9 cellular contexts compared by ENCODE assay signal in genomic region chr22:23627401-23628055, GRCh38. TPM values are rescaled to one million over a fixed set of nuclear protein-coding genes. Genes with fewer than 3 reads are reported as not detected.
DNase-seq lines count a peak whose midpoint lies in the region; ATAC-seq and TF ChIP-seq lines count a peak whose summit lies in the region.
"Not testable (repeated sequence)": the region's sequence is repeated elsewhere in the genome, so short reads cannot be mapped to it uniquely, and the experiment has no call there.
"Had no signal": no experiment of that assay in that cellular context is flagged by ENCODE, and none has a peak within 500 bp of the region (broad histone marks: within the 10 kb centered on the region; RNA-seq: fewer than 3 reads in every experiment).

No MANE protein-coding gene starts in this region.

- ATAC-seq in left colon, result peak; percentile 92

- H3K27ac ChIP-seq in 22Rv1, result not testable (repeated sequence)

- intact Hi-C loops in left colon (cut with DNase I, micrococcal nuclease), result not testable (repeated sequence)

- peak; percentile 17 for DNase-seq in GM04504 (ENCODE audit: low read depth)
- DNase-seq in MV-4-11 (lab: John Stamatoyannopoulos, UW), result peak; percentile 73
- DNase-seq in T-helper 2 cell, result peak in 4 of 5 experiments; percentile 24 to 72 (median 46)
- DNase-seq in activated T-cell treated with anti-CD3 and anti-CD28 coated beads, Interleukin-2, amount 50 U/mL, for 1 hour, result peak; percentile 61
- DNase-seq in effector CD4-positive, alpha-beta T cell, result peak; percentile 37
- DNase-seq in left colon, result peak in 1 of 2 donors; percentile 68
- peak; percentile 25 to 45 for DNase-seq in stimulated activated CD4-positive, alpha-beta T cell treated with anti-CD3 and anti-CD28 coated beads, Interleukin-15, amount 100 ng/mL, for 48 hours (ENCODE audit: low read depth in 2 of 2)

- peak; percentile 32 for TF ChIP-seq CTCF in 22Rv1 (IDR thresholded peaks at IDR 0.05)

RNA-seq across cellular contexts. Expression of gene DRICH1, which starts 4.6 kb away (rescaled TPM):
- total RNA-seq in left colon, result under 1 TPM; 0.64 to 0.67 TPM

RNA-seq across cellular contexts. Expression of gene IGLL1, which starts 47.4 kb away (rescaled TPM):
- total RNA-seq in left colon, result not detected
- total RNA-seq: renal cortical epithelial cell had no signal
